8 cellular contexts compared by ENCODE assay signal in the genomic region with DNA sequence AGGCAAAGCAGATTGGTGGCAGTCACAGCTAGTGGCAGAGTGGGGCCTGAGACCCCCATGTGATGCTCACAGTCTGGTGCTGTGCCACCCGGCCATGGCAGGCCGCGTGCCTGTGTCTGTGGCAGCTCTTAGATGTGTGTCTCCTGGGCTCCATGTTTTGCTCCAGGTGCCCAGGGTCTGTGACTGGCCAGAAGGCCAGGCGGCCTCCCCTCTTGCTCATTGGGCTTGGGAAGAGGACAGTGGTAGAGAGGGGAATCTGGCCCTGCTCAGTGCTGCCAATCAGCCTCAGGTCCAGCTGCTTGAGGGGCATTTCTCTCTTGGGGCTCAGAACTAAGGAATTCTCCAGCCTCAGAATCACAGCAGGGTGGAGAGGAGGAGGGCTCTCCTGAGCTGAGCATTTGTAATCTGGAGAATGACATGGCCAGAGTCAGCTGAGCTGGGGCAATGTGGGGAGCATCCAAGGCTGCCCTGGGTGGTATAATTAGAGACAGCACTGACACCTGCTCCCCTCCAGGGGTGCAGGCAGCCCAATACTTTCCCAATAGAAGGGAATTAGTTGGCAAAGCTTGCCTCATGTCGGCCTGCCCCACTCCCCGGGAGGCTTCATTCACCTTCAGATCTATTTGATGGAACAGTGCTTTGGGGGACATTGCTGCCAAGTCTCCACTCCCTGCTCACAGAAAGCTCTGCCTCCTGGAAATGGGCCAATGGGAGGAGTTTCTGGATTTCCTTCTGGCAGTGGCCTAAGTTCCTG. TPM values are rescaled to one million over a fixed set of nuclear protein-coding genes. Genes with fewer than 3 reads are reported as not detected.
DNase-seq lines count a peak whose midpoint lies in the region; ATAC-seq and TF ChIP-seq lines count a peak whose summit lies in the region.

No MANE protein-coding gene starts in this region.

- no peak overlapping the region for H3K27ac ChIP-seq in PC-3 (ENCODE audit: low read length)
- peak overlapping the region in 52 of 59 donors; percentile 4 to 86 (median 62) for H3K27ac ChIP-seq in dorsolateral prefrontal cortex

- no peaks in the 10 kb centered on the region for H4K20me1 ChIP-seq in PC-3 (ENCODE audit: low read length)

- no peak overlapping the region for H3K9ac ChIP-seq in PC-3 (ENCODE audit: low read length)

- no peaks in the 10 kb centered on the region for H3K4me1 ChIP-seq in PC-3 (ENCODE audit: insufficient read depth, low read length)

- peak; percentile 24 for TF ChIP-seq POLR2A in GM18505 (IDR thresholded peaks at IDR 0.05; ENCODE audit: borderline replicate concordance, extremely low read depth, insufficient read depth, insufficient read length)

- H3K36me3 ChIP-seq in PC-3 (ENCODE audit: low read depth, low read length), result no peaks in the 10 kb centered on the region; the same call in 1 of the 2 replicates

- no peaks in the 10 kb centered on the region for H3K27me3 ChIP-seq in PC-3 (ENCODE audit: low read length)
- H3K27me3 ChIP-seq in dorsolateral prefrontal cortex, result no peaks in the 10 kb centered on the region

- DNase-seq in PC-3, result peak; percentile 30
- peak in 4 of 10 donors; percentile 26 to 75 (median 35) for DNase-seq in dorsolateral prefrontal cortex
- peak; percentile 25 for DNase-seq in midbrain (lab: John Stamatoyannopoulos, UW)
- DNase-seq in HuH-7.5 (ENCODE audit: low spot score), result no peak
- no peak for DNase-seq in stimulated activated naive CD4-positive, alpha-beta T cell treated with Interleukin-2 at 50 U/mL for 16 hours (lab: John Stamatoyannopoulos, UW)

- ATAC-seq in GM18505 (IDR thresholded peaks at IDR 0.05; ENCODE audit: unreplicated experiment), result no peak
- ATAC-seq in PC-3, result peak; percentile 40
- no peak for ATAC-seq in GM19023 (IDR thresholded peaks at IDR 0.05; ENCODE audit: unreplicated experiment)
- no peak for ATAC-seq in GM18861 (IDR thresholded peaks at IDR 0.05; ENCODE audit: unreplicated experiment)

- POLR2A ChIA-PET in PC-3 (lab: Charles Lee; ENCODE audit: unreplicated experiment), result no interaction called here

- no peak overlapping the region for H3K4me2 ChIP-seq in PC-3 (ENCODE audit: low read length)

- intact Hi-C loops in PC-3 (cut with micrococcal nuclease) (no loop called here), dorsolateral prefrontal cortex (cut with DNase I) (loop anchor here in 1 of 2 donors (5.0 kb wide), 1 partner anchor 50 kb away; the partner anchor contains the start of gene LASP1)

- H3F3A ChIP-seq in PC-3 (ENCODE audit: low read length, unreplicated experiment), result no peaks in the 10 kb centered on the region

- no peaks in the 10 kb centered on the region for H3K79me2 ChIP-seq in PC-3 (ENCODE audit: low read length)

- H3K4me3 ChIP-seq in PC-3 (ENCODE audit: low read length) (no peak overlapping the region), dorsolateral prefrontal cortex (peak overlapping the region in 1 of 59 donors; percentile 2)

- H3K9me3 ChIP-seq in PC-3 (ENCODE audit: low read length), result no peaks in the 10 kb centered on the region

- H2AFZ ChIP-seq in PC-3 (ENCODE audit: low read length), result no peak overlapping the region

- CTCF ChIA-PET in PC-3 (lab: Charles Lee), result interaction anchor here (0.6 kb wide), 1 partner anchor 1667 kb away, joined by 5 read pairs; no protein-coding TSS in a partner anchor

- no peaks in the 10 kb centered on the region for H3K9me2 ChIP-seq in PC-3 (replicated peaks; ENCODE audit: low read length)

- BruUV-seq in PC-3 (replicated peaks; lab: Mats Ljungman, UMichigan), result no TSS peak

- TF ChIP-seq CTCF in PC-3 (conservative IDR thresholded peaks at IDR 0.05; ENCODE audit: low read depth, low read length), result no peak
- no peak for TF ChIP-seq CTCF in dorsolateral prefrontal cortex (IDR thresholded peaks at IDR 0.05 in 54 of 56, conservative IDR thresholded peaks at IDR 0.05 in 2 of 56; ENCODE audit: low read depth in 1 of 56, partially characterized antibody in 56 of 56)

RNA-seq across cellular contexts. Expression of gene FBXO47, which starts 44.5 kb away (rescaled TPM):
- total RNA-seq in PC-3 (2014; rRNA removed), result not detected in 2 replicates
- total RNA-seq in dorsolateral prefrontal cortex, result under 1 TPM in 10 of 120 experiments, not detected in 110; 0.14 to 0.39 (median 0.26) TPM

RNA-seq across cellular contexts. Expression of gene LASP1, which starts 52.9 kb away (rescaled TPM):
- total RNA-seq in PC-3 (2014; rRNA removed) (106 and 120 TPM in 2 replicates), dorsolateral prefrontal cortex (100 to 1,000 TPM in 14 of 120 experiments, 10 to 100 TPM in 106; 54.6 to 125 (median 90.0) TPM)

Comparison
In these comparisons a context has a peak if more than half of its experiments do, and no peak if none do; other contexts are left out.
1. DNase-seq: peak in PC-3 (single experiment) and midbrain (single experiment); none in HuH-7.5 (single experiment) and stimulated activated naive CD4-positive, alpha-beta T cell treated with Interleukin-2 at 50 U/mL for 16 hours (single experiment).